Comparison of ENCODE assay signal across 26 cellular contexts in the genomic region with DNA sequence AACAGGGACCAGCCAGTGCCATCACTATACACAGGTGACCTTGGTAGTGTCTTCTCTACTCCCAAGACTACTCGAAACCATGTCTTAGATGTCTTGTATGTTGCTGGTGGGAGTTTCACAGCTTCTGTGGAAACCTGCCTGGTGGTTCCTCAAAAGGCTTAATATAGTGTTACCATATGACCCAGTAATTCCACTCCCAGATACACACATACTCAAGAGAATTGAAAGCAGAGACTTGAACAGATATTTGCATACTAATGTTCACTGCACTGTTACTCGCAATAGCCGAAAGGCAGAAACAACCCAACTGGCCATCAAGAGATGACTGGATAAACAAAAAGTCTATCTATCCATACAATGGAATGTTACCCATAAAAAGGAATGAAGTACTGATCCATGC. TPM values are rescaled to one million over a fixed set of nuclear protein-coding genes. Genes with fewer than 3 reads are reported as not detected.
DNase-seq lines count a peak whose midpoint lies in the region; ATAC-seq and TF ChIP-seq lines count a peak whose summit lies in the region.
"Had no signal": no experiment of that assay in that cellular context is flagged by ENCODE, and none has a peak within 500 bp of the region (broad histone marks: within the 10 kb centered on the region; RNA-seq: fewer than 3 reads in every experiment).

No MANE protein-coding gene starts in this region.

- peaks cover 0 to 14% (median 6%) of the 10 kb centered on the region in 7 donors for H3K9me3 Mint-ChIP-seq in CD14-positive monocyte
- H3K9me3 Mint-ChIP-seq: activated T-helper 17 cell treated with anti-CD3 and anti-CD28 coated beads, Interleukin-2, amount 50 U/mL, for 72 hours had no signal

- peaks cover 0 to 12% (median 2%) of the 10 kb centered on the region in 3 donors for H3K27me3 Mint-ChIP-seq in CD14-positive monocyte (ENCODE audit: low read depth in 3 of 3)
- H3K27me3 Mint-ChIP-seq: activated T-helper 17 cell treated with anti-CD3 and anti-CD28 coated beads, Interleukin-2, amount 50 U/mL, for 72 hours; brain; T-helper 17 cell had no signal

- H3K4me1 Mint-ChIP-seq in CD14-positive monocyte: no peaks in the 10 kb centered on the region
- H3K4me1 Mint-ChIP-seq: activated T-helper 17 cell treated with anti-CD3 and anti-CD28 coated beads, Interleukin-2, amount 50 U/mL, for 72 hours; T-helper 17 cell had no signal

- DNase-seq in NAMALWA (ENCODE audit: low spot score) (peak; percentile 0), CD14-positive monocyte (ENCODE audit: low spot score) (no peak), activated gamma-delta T cell treated with Interleukin-2 at 50 U/mL for 16 hours (no peak)
- no peak for DNase-seq in activated CD4-positive, alpha-beta T cell treated with anti-CD3 and anti-CD28 coated beads, Interleukin-2, amount 50 U/mL, for 48 hours
- DNase-seq in effector CD4-positive, alpha-beta T cell: no peak
- DNase-seq: activated CD8-positive, alpha-beta T cell treated with anti-CD3 and anti-CD28 coated beads, Interleukin-2, amount 10 ng/mL, durations not matched to agents 7 days and 5 days; activated naive CD4-positive, alpha-beta T cell treated with anti-CD3 and anti-CD28 coated beads, Interleukin-2, amount 50 U/mL, for 16 hours; cerebellar nuclear complex; dermis blood vessel endothelial cell; DMS79; esophagus squamous epithelium; HCEC 1CT; NCI-H1105; NCI-H187 treated with DMSO at 0.1 percent for 48 hours; retina; T-helper 17 cell had no signal

- H3K27ac Mint-ChIP-seq in CD14-positive monocyte: no peak overlapping the region
- H3K27ac Mint-ChIP-seq: activated CD8-positive, alpha-beta T cell treated with anti-CD3 and anti-CD28 coated beads, Interleukin-2, amount 10 ng/mL, durations not matched to agents 7 days and 5 days; activated T-helper 17 cell treated with anti-CD3 and anti-CD28 coated beads, Interleukin-2, amount 50 U/mL, for 72 hours; brain; T-helper 17 cell had no signal

- no peaks in the 10 kb centered on the region for H3K36me3 Mint-ChIP-seq in CD14-positive monocyte
- H3K36me3 Mint-ChIP-seq: brain had no signal

- no peak for TF ChIP-seq CTCF in CD14-positive monocyte (IDR thresholded peaks at IDR 0.05)

- no peak overlapping the region for H3K4me3 Mint-ChIP-seq in CD14-positive monocyte
- H3K4me3 Mint-ChIP-seq: activated CD8-positive, alpha-beta T cell treated with anti-CD3 and anti-CD28 coated beads, Interleukin-2, amount 10 ng/mL, durations not matched to agents 7 days and 5 days; activated T-helper 17 cell treated with anti-CD3 and anti-CD28 coated beads, Interleukin-2, amount 50 U/mL, for 72 hours; brain; T-helper 17 cell had no signal

- ATAC-seq in GM18498 (IDR thresholded peaks at IDR 0.05; ENCODE audit: unreplicated experiment) (peak; percentile 88), GM19328 (IDR thresholded peaks at IDR 0.05; ENCODE audit: unreplicated experiment) (peak; percentile 60), GM21786 (IDR thresholded peaks at IDR 0.05; ENCODE audit: unreplicated experiment) (peak; percentile 47)
- ATAC-seq: activated CD8-positive, alpha-beta T cell treated with anti-CD3 and anti-CD28 coated beads, Interleukin-2, amount 10 ng/mL, durations not matched to agents 7 days and 5 days; activated T-helper 17 cell treated with anti-CD3 and anti-CD28 coated beads, Interleukin-2, amount 50 U/mL, for 72 hours; Right ventricle myocardium inferior; stimulated activated naive CD8-positive, alpha-beta T cell treated with anti-CD3 and anti-CD28 coated beads, Interleukin-15, Interleukin-2, amounts not matched to agents 100 U/mL and 50 U/mL, for 24 hours; T-helper 17 cell had no signal

- intact Hi-C loops in CD14-positive monocyte (cut with micrococcal nuclease): no loop called here

RNA-seq across cellular contexts. Expression of a gene that starts 3.1 kb away (rescaled TPM):
- polyA plus RNA-seq in CD14-positive monocyte: not detected
- polyA plus RNA-seq: foreskin keratinocyte, liver, urinary bladder had no signal
